ENCODE assay signal across 6 cellular contexts in the genomic region with DNA sequence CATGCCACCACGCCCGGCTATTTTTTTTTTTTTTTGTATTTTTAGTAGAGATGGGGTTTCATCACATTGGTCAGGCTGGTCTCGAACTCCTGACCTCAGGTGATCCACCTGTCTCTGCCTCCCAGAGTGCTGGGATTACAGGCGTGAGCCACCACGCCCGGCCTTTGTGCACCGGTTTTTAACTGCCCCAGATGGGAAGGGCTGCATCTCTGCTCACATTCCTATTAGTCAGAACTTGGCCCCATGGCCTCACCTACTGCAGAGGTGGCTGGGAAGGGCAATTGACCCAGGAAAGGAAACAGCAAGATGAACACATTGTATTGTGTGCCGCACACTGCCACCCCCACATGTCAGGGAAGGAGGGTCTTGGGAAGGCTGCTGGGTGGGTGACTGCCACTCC. TPM values are rescaled to one million over a fixed set of nuclear protein-coding genes. Genes with fewer than 3 reads are reported as not detected.
"Had no signal": no experiment of that assay in that cellular context is flagged by ENCODE, and none has a peak within 500 bp of the region (broad histone marks: within the 10 kb centered on the region; RNA-seq: fewer than 3 reads in every experiment).

No MANE protein-coding gene starts in this region.

RNA-seq across cellular contexts. Expression of a gene that starts 19.5 kb away (rescaled TPM):
- total RNA-seq: dermis microvascular lymphatic vessel endothelial cell, endodermal cell, glomerular endothelial cell, lung microvascular endothelial cell, myocyte had no signal

RNA-seq across cellular contexts. Expression of a gene that starts 54.0 kb away (rescaled TPM):
- total RNA-seq: dermis microvascular lymphatic vessel endothelial cell, glomerular endothelial cell, lung microvascular endothelial cell, mononuclear cell, myocyte had no signal
